13 cellular contexts compared by ENCODE assay signal in genomic region chr5:168931638-168932345, GRCh38.
A peak's percentile ranks its signal among the peaks of the same experiment; 100 is the strongest.
DNase-seq lines count a peak whose midpoint lies in the region; ATAC-seq and TF ChIP-seq lines count a peak whose summit lies in the region.
"Had no signal": no experiment of that assay in that cellular context is flagged by ENCODE, and none has a peak within 500 bp of the region (broad histone marks: within the 10 kb centered on the region; RNA-seq: fewer than 3 reads in every experiment).

No MANE protein-coding gene starts in this region.

- DNase-seq in GM03348 (ENCODE audit: low spot score) (peak; percentile 88), cerebellar cortex (ENCODE audit: low spot score) (peak; percentile 72), sciatic nerve (ENCODE audit: low spot score) (no peak), SIG-M5 (lab: John Stamatoyannopoulos, UW) (no peak), NCI-H1417 (lab: John Stamatoyannopoulos, UW) (no peak)
- DNase-seq in CD4-positive, alpha-beta T cell, result no peak
- DNase-seq: activated T-cell treated with anti-CD3 and anti-CD28 coated beads, Interleukin-2, amount 50 U/mL, for 4 hours; left colon; NCI-H226; right lobe of liver; T-cell had no signal

- no peak overlapping the region for H3K27ac ChIP-seq in CD4-positive, alpha-beta T cell (ENCODE audit: low read depth, low read length)
- H3K27ac ChIP-seq: right lobe of liver had no signal

- no peaks in the 10 kb centered on the region for H3K4me1 Mint-ChIP-seq in CD4-positive, alpha-beta T cell (ENCODE audit: low read depth)
- H3K4me1 Mint-ChIP-seq: T-cell had no signal

- no peaks in the 10 kb centered on the region for H3K36me3 Mint-ChIP-seq in CD4-positive, alpha-beta T cell (ENCODE audit: low read depth)
- H3K36me3 Mint-ChIP-seq: T-cell had no signal

- no peaks in the 10 kb centered on the region for H3K27me3 ChIP-seq in CD4-positive, alpha-beta T cell (ENCODE audit: control insufficient read depth, insufficient read depth, low read length)
- H3K27me3 ChIP-seq: right lobe of liver had no signal

- intact Hi-C loops in sciatic nerve (cut with DNase I), result no loop called here
- intact Hi-C loops in CD4-positive, alpha-beta T cell (cut with DNase I, micrococcal nuclease), result no loop called here

- no peaks in the 10 kb centered on the region for H3K9me3 ChIP-seq in CD4-positive, alpha-beta T cell (ENCODE audit: control insufficient read depth, low read length)
- H3K9me3 ChIP-seq: right lobe of liver had no signal

- no peak overlapping the region for H3K4me3 Mint-ChIP-seq in CD4-positive, alpha-beta T cell
- H3K4me3 Mint-ChIP-seq: activated T-cell treated with anti-CD3 and anti-CD28 coated beads, Interleukin-2, amount 50 U/mL, for 4 hours; T-cell had no signal

- CTCF ChIA-PET in CD4-positive, alpha-beta T cell (lab: Charles Lee), result no interaction called here

- POLR2A ChIA-PET in CD4-positive, alpha-beta T cell (lab: Charles Lee), result no interaction called here

- TF ChIP-seq CTCF in CD4-positive, alpha-beta T cell (IDR thresholded peaks at IDR 0.05), result no peak

- H3K27ac Mint-ChIP-seq in CD4-positive, alpha-beta T cell, result no peak overlapping the region
- H3K27ac Mint-ChIP-seq: T-cell had no signal

- H3K27me3 Mint-ChIP-seq in CD4-positive, alpha-beta T cell, result no peaks in the 10 kb centered on the region

- ATAC-seq in HG03378 (IDR thresholded peaks at IDR 0.05; ENCODE audit: unreplicated experiment), result peak; percentile 54
- peak; percentile 63 for ATAC-seq in sciatic nerve
- no peak for ATAC-seq in CD4-positive, alpha-beta T cell (ENCODE audit: poor library complexity)
- ATAC-seq in HG02798 (IDR thresholded peaks at IDR 0.05; ENCODE audit: poor library complexity, unreplicated experiment), result no peak
- ATAC-seq: left colon, right lobe of liver, T-cell had no signal

- H3K9me3 Mint-ChIP-seq in CD4-positive, alpha-beta T cell, result no peaks in the 10 kb centered on the region
- H3K9me3 Mint-ChIP-seq: activated T-cell treated with anti-CD3 and anti-CD28 coated beads, Interleukin-2, amount 50 U/mL, for 4 hours; T-cell had no signal

Comparison
In these comparisons a context has a peak if more than half of its experiments do, and no peak if none do; other contexts are left out.
1. DNase-seq: peak in GM03348 (single experiment) and cerebellar cortex (single experiment); none in sciatic nerve (single experiment), CD4-positive, alpha-beta T cell (0 of 10), SIG-M5 (single experiment) and NCI-H1417 (0 of 3).
2. ATAC-seq: peak in HG03378 (single experiment) and sciatic nerve (single experiment); none in CD4-positive, alpha-beta T cell (single experiment) and HG02798 (single experiment).